Comparison of ENCODE assay signal across 24 cellular contexts in the genomic region with DNA sequence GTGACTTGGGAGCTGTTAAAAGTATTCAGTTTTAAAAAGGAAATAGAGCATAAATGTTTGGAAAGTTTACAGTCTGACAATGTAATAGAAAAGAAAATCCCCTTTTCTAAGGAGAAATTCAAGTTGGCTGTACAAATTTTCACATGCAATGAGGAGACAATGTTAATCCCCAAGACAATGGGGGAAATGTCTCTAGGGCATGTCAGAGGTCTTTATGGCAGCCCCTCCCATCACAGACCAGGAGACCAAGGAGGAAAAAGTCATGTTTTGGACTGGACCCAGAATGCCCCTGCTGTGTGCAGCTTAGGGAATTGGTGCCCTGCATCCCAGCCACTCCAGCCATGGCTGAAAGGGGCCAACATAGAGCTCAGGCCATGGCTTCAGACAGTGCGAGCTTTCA.
"Had no signal": no experiment of that assay in that cellular context is flagged by ENCODE, and none has a peak within 500 bp of the region (broad histone marks: within the 10 kb centered on the region; RNA-seq: fewer than 3 reads in every experiment).

No MANE protein-coding gene starts in this region.

- H3K4me3 ChIP-seq: stomach, suprapubic skin, testis, thoracic aorta, thyroid gland, tibial artery, tibial nerve, transverse colon, upper lobe of left lung, upper lobe of right lung, uterus, vagina had no signal

- H3K4me1 ChIP-seq: stomach, suprapubic skin, testis, thyroid gland, tibial artery, tibial nerve, transverse colon, upper lobe of left lung, upper lobe of right lung, uterus, vagina had no signal

- H3K9me3 ChIP-seq: stomach, suprapubic skin, testis, thoracic aorta, thyroid gland, tibial artery, tibial nerve, transverse colon, upper lobe of left lung, upper lobe of right lung, uterus, vagina had no signal

- DNase-seq: stimulated activated CD4-positive, alpha-beta T cell treated with anti-CD3 and anti-CD28 coated beads, Interleukin-2, amount 100 ng/mL, for 48 hours; stimulated activated CD4-positive, alpha-beta T cell treated with anti-CD3 and anti-CD28 coated beads, Interleukin-4, amount 100 ng/mL, for 1 hour; stimulated activated CD4-positive, alpha-beta T cell treated with anti-CD3 and anti-CD28 coated beads, Interleukin-4, amount 100 ng/mL, for 24 hours; stimulated activated CD4-positive, alpha-beta T cell treated with anti-CD3 and anti-CD28 coated beads, Interleukin-4, amount 100 ng/mL, for 4 hours; stimulated activated CD8-positive, alpha-beta memory T cell treated with anti-CD3 and anti-CD28 coated beads, Interleukin-4, amount 100 ng/mL, for 48 hours; stimulated activated naive B cell treated with anti-CD40 and anti-IgM and Interleukin-4, amounts not matched to agents 10 μg/mL and 1 μg/mL and 100 μg/mL, for 72 hours; stimulated activated naive CD4-positive, alpha-beta T cell; stimulated activated naive CD4-positive, alpha-beta T cell treated with Interleukin-2 at 50 U/mL for 16 hours; stimulated activated naive CD8-positive, alpha-beta T cell treated with anti-CD3 and anti-CD28 coated beads, Interleukin-15, amount 100 ng/mL, for 72 hours; stimulated activated naive CD8-positive, alpha-beta T cell treated with anti-CD3 and anti-CD28 coated beads, Interleukin-15, Interleukin-2, amounts not matched to agents 100 U/mL and 50 U/mL, for 24 hours; stomach; substantia nigra; testis; thyroid gland; tibial artery; transverse colon; trophoblast cell; upper lobe of left lung; upper lobe of right lung; uterus had no signal

- H3K27me3 ChIP-seq: stomach, suprapubic skin, testis, thyroid gland, tibial artery, tibial nerve, transverse colon, upper lobe of left lung, upper lobe of right lung, uterus, vagina had no signal

- H3K36me3 ChIP-seq: stomach, suprapubic skin, thoracic aorta, thyroid gland, tibial artery, tibial nerve, transverse colon, upper lobe of left lung, upper lobe of right lung, uterus, vagina had no signal
